In the genomic region with DNA sequence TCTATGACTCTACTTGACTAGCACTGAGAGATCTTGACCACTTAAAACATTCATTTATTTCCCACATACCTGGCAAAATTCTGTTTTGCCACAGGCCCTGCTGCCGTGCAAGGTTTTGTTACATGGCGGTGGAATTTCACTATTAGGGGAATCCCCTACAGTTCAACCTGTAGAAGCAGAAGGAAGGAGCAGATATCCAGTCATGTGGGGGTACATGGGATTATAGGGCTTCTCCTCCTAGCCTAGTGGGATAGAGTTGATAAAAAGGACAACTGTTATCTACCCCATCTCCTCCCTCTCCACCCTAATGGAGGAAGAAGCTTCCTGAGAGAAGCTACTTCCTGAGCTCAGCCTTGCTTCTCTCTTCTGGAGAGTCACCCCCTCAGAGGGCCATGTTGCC, we compare ENCODE assay signal across 1 cellular context.
TF ChIP-seq lines count a peak whose summit lies in the region.

No MANE protein-coding gene starts in this region.

TF ChIP-seq in IMR-90, 13 proteins besides CTCF, POLR2A, EP300 and RAD21:
- no peak for TF ChIP-seq MXI1 (IDR thresholded peaks at IDR 0.05; ENCODE audit: borderline replicate concordance, low read depth, low read length)
- TF ChIP-seq MAFK (IDR thresholded peaks at IDR 0.05; ENCODE audit: low read depth, low read length), result no peak
- TF ChIP-seq MAZ (IDR thresholded peaks at IDR 0.05; ENCODE audit: borderline replicate concordance, low read depth, low read length), result no peak
- TF ChIP-seq SMC3 (IDR thresholded peaks at IDR 0.05; ENCODE audit: low read depth, low read length), result no peak
- TF ChIP-seq RFX5 (IDR thresholded peaks at IDR 0.05; ENCODE audit: low read depth, low read length), result no peak
